In the genomic region with DNA sequence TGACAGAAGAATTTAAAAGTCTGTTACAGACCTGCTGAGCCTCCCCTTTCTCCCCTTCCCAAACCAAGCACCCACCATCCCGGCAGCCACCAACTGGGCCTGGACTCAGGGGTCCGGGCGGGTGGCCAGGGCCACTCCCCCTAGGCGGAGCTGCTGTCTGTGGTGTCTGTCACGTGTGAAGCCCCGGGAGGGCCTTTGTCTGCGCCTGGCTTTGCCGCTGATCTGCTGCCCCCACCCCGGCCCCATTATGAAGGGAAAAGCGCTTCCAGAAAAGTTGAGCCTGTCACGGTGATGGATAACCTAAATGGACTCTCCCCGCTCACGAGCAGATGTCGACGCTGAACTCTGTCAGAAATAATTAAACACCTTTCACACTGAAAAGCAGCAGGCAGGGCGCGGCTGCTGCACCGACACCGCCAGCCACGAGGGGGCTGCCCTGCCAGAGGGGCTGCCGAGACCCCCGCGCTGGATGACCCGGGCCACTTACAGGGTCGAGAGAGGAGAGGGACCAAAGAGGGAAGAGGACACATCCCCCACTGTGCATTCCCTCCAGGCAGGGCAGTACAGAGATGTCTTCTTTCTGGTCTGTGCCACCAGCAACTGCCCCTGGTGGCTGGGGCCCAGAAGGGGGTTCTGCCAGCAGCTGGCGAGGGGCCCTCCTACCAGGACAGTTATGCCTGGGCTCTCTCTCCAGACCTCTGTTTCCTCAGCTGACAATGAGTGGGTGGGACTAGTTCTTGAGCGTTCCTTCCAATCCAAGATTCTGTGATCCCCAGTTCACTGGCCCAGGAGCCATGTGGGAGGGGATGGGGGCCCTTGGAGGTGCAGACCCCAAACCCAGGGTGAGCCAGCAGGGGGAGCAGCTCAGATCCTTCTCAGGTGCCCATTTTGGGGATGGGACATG, we compare ENCODE assay signal across 8 cellular contexts. TPM values are rescaled to one million over a fixed set of nuclear protein-coding genes. Genes with fewer than 3 reads are reported as not detected.
A peak's percentile ranks its signal among the peaks of the same experiment; 100 is the strongest.
DNase-seq lines count a peak whose midpoint lies in the region; ATAC-seq and TF ChIP-seq lines count a peak whose summit lies in the region.

No MANE protein-coding gene starts in this region.

- intact Hi-C loops in left ventricle myocardium inferior (cut with micrococcal nuclease) = no loop called here
- intact Hi-C loops in spleen (cut with DNase I; ENCODE audit: low total_unique reads) = no loop called here

- H3K4me1 ChIP-seq in left ventricle myocardium inferior = peaks cover 8% of the 10 kb centered on the region
- peaks cover 0 to 44% (median 23%) of the 10 kb centered on the region in 6 donors for H3K4me1 ChIP-seq in spleen

- H3K4me3 ChIP-seq in left ventricle myocardium inferior (peak overlapping the region; percentile 51), spleen (peak overlapping the region in 1 of 8 donors; percentile 27)

- TF ChIP-seq POLR2A in spleen (IDR thresholded peaks at IDR 0.05) = no peak

- 2 to 5% (median 4%) methylated on average over 25 to 27 of the region's 27 CpGs for WGBS in spleen, 5 donors

- H3K27me3 ChIP-seq in left ventricle myocardium inferior (ENCODE audit: low read depth) = peaks cover 11% of the 10 kb centered on the region
- H3K27me3 ChIP-seq in spleen (replicated peaks in 1 of 7) = peaks cover 0 to 32% (median 4%) of the 10 kb centered on the region in 7 donors

- DNase-seq in HK-2 (ENCODE audit: unreplicated experiment) = peak; percentile 31
- peak; percentile 29 for DNase-seq in RPMI7951 (ENCODE audit: low read depth)
- DNase-seq in left ventricle myocardium inferior = peak; percentile 29
- DNase-seq in spleen = no peak
- DNase-seq in activated CD4-positive, alpha-beta T cell treated with anti-CD3 and anti-CD28 coated beads, Interleukin-2, amount 50 U/mL, for 4 hours = no peak
- no peak for DNase-seq in NK-92 (lab: John Stamatoyannopoulos, UW; ENCODE audit: unreplicated experiment)

- H3K27ac ChIP-seq in 22Rv1 (no peak overlapping the region), left ventricle myocardium inferior (replicated peaks) (no peak overlapping the region), spleen (peak overlapping the region in 3 of 8 donors; percentile 12 to 84 (median 78))

- H3K9me3 ChIP-seq in left ventricle myocardium inferior (replicated peaks) (no peaks in the 10 kb centered on the region), spleen (no peaks in the 10 kb centered on the region)

- TF ChIP-seq CTCF in 22Rv1 (IDR thresholded peaks at IDR 0.05) (peak; percentile 51), left ventricle myocardium inferior (IDR thresholded peaks at IDR 0.05; ENCODE audit: borderline replicate concordance) (peak; percentile 46), spleen (IDR thresholded peaks at IDR 0.05 in 8 of 11, conservative IDR thresholded peaks at IDR 0.05 in 3 of 11) (peak in 8 of 11 experiments; percentile 5 to 52 (median 34))

- H3K36me3 ChIP-seq in left ventricle myocardium inferior (no peaks in the 10 kb centered on the region), spleen (no peaks in the 10 kb centered on the region)

- no peak for ATAC-seq in HG03378 (IDR thresholded peaks at IDR 0.05; ENCODE audit: unreplicated experiment)

RNA-seq across cellular contexts. Expression of gene BARHL1, which starts 36.0 kb away (rescaled TPM):
- total RNA-seq in RPMI7951 (2014; rRNA removed; shearing (Covaris generic)) = not detected in 2 replicates
- total RNA-seq in left ventricle myocardium inferior (not detected), spleen (not detected)
- polyA plus RNA-seq in spleen = not detected

Comparison
In these comparisons a context has a peak if more than half of its experiments do, and no peak if none do; other contexts are left out.
1. DNase-seq: peak in HK-2 (single experiment), RPMI7951 (single experiment) and left ventricle myocardium inferior (single experiment); none in spleen (single experiment), activated CD4-positive, alpha-beta T cell treated with anti-CD3 and anti-CD28 coated beads, Interleukin-2, amount 50 U/mL, for 4 hours (0 of 2) and NK-92 (single experiment).
2. Peak in every context shown above with its lines, with median percentiles within 50 percentile points of each other: CTCF ChIP-seq.